In genomic region chr3:136792931-136793330, GRCh38 we compare ENCODE assay signal across 15 cellular contexts.
"Had no signal": no experiment of that assay in that cellular context is flagged by ENCODE, and none has a peak within 500 bp of the region (broad histone marks: within the 10 kb centered on the region; RNA-seq: fewer than 3 reads in every experiment).

No MANE protein-coding gene starts in this region.

- H3K4me3 Mint-ChIP-seq: activated CD4-positive, alpha-beta memory T cell treated with anti-CD3 and anti-CD28 coated beads for 36 hours; activated CD4-positive, alpha-beta T cell treated with anti-CD3 and anti-CD28 coated beads for 36 hours; activated CD8-positive, alpha-beta memory T cell treated with anti-CD3 and anti-CD28 coated beads, Interleukin-2, amount 10 ng/mL, durations not matched to agents 7 days and 5 days; activated naive CD8-positive, alpha-beta T cell; effector memory CD8-positive, alpha-beta T cell; mesothelial cell of epicardium; nephron progenitor cell; stimulated activated effector memory CD8-positive, alpha-beta T cell treated with anti-CD3 and anti-CD28 coated beads, Interleukin-12 subunit alpha, Interleukin-12 subunit beta, amount 100 ng/mL, for 72 hours had no signal

- H3K27me3 ChIP-seq: sigmoid colon had no signal

- H3K27ac Mint-ChIP-seq: activated CD4-positive, alpha-beta memory T cell treated with anti-CD3 and anti-CD28 coated beads for 36 hours; activated CD4-positive, alpha-beta T cell treated with anti-CD3 and anti-CD28 coated beads for 36 hours; activated CD8-positive, alpha-beta memory T cell treated with anti-CD3 and anti-CD28 coated beads, Interleukin-2, amount 10 ng/mL, durations not matched to agents 7 days and 5 days; activated naive CD8-positive, alpha-beta T cell; effector memory CD8-positive, alpha-beta T cell; mesothelial cell of epicardium; nephron progenitor cell; stimulated activated effector memory CD8-positive, alpha-beta T cell treated with anti-CD3 and anti-CD28 coated beads, Interleukin-12 subunit alpha, Interleukin-12 subunit beta, amount 100 ng/mL, for 72 hours had no signal

- H3K9me3 ChIP-seq: sigmoid colon had no signal

- H3K36me3 Mint-ChIP-seq: activated CD4-positive, alpha-beta memory T cell treated with anti-CD3 and anti-CD28 coated beads for 36 hours; activated CD8-positive, alpha-beta memory T cell treated with anti-CD3 and anti-CD28 coated beads, Interleukin-2, amount 10 ng/mL, durations not matched to agents 7 days and 5 days; activated naive CD8-positive, alpha-beta T cell; mesothelial cell of epicardium; stimulated activated effector memory CD8-positive, alpha-beta T cell treated with anti-CD3 and anti-CD28 coated beads, Interleukin-12 subunit alpha, Interleukin-12 subunit beta, amount 100 ng/mL, for 72 hours had no signal

- H3K4me3 ChIP-seq: lung, sigmoid colon had no signal

- H3K9me3 Mint-ChIP-seq: activated CD4-positive, alpha-beta memory T cell treated with anti-CD3 and anti-CD28 coated beads for 36 hours; effector memory CD8-positive, alpha-beta T cell; mesothelial cell of epicardium; nephron progenitor cell; stimulated activated effector memory CD8-positive, alpha-beta T cell treated with anti-CD3 and anti-CD28 coated beads, Interleukin-12 subunit alpha, Interleukin-12 subunit beta, amount 100 ng/mL, for 72 hours had no signal

- H3K36me3 ChIP-seq: sigmoid colon had no signal

- FAIRE-seq: keratinocyte, TTC549 had no signal

- H3K27ac ChIP-seq: sigmoid colon had no signal

- ATAC-seq: activated CD4-positive, alpha-beta T cell treated with anti-CD3 and anti-CD28 coated beads for 36 hours; activated CD8-positive, alpha-beta memory T cell treated with anti-CD3 and anti-CD28 coated beads, Interleukin-2, amount 10 ng/mL, durations not matched to agents 7 days and 5 days; effector memory CD8-positive, alpha-beta T cell; left lobe of liver; stimulated activated effector memory CD8-positive, alpha-beta T cell treated with anti-CD3 and anti-CD28 coated beads, Interleukin-12 subunit alpha, Interleukin-12 subunit beta, amount 100 ng/mL, for 72 hours had no signal

- DNase-seq: activated CD4-positive, alpha-beta memory T cell treated with anti-CD3 and anti-CD28 coated beads for 36 hours; activated CD4-positive, alpha-beta T cell treated with anti-CD3 and anti-CD28 coated beads for 36 hours; activated CD8-positive, alpha-beta memory T cell treated with anti-CD3 and anti-CD28 coated beads, Interleukin-2, amount 10 ng/mL, durations not matched to agents 7 days and 5 days; effector memory CD8-positive, alpha-beta T cell; hippocampal formation; nephron progenitor cell; sigmoid colon; stimulated activated CD4-positive, alpha-beta T cell treated with anti-CD3 and anti-CD28 coated beads, Interleukin-4, amount 100 ng/mL, for 24 hours had no signal

- H3K4me1 Mint-ChIP-seq: activated CD4-positive, alpha-beta T cell treated with anti-CD3 and anti-CD28 coated beads for 36 hours; activated CD8-positive, alpha-beta memory T cell treated with anti-CD3 and anti-CD28 coated beads, Interleukin-2, amount 10 ng/mL, durations not matched to agents 7 days and 5 days; mesothelial cell of epicardium; stimulated activated effector memory CD8-positive, alpha-beta T cell treated with anti-CD3 and anti-CD28 coated beads, Interleukin-12 subunit alpha, Interleukin-12 subunit beta, amount 100 ng/mL, for 72 hours had no signal
